9 cellular contexts compared by ENCODE assay signal in the genomic region with DNA sequence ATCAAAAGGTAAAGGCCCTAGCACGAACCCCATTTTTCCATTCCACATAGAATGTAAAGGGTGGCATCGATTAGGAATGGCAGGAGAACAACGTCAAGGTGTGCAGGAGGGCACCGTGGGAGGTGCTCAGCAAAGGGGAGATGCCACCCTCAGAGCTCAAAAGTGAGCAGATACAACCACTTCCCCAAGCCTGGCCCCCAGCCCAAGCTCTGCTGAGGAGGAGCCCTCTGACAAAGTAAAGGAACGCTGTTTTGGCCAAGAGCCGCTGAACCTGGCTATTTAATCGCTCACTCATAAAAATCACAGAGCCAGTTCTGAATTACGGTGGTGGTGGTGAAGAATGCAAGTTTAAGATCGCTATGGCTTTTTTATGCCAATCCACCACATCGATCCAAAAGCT. TPM values are rescaled to one million over a fixed set of nuclear protein-coding genes. Genes with fewer than 3 reads are reported as not detected.
A peak's percentile ranks its signal among the peaks of the same experiment; 100 is the strongest.
DNase-seq lines count a peak whose midpoint lies in the region; ATAC-seq, FAIRE-seq and TF ChIP-seq lines count a peak whose summit lies in the region.
"Had no signal": no experiment of that assay in that cellular context is flagged by ENCODE, and none has a peak within 500 bp of the region (broad histone marks: within the 10 kb centered on the region; RNA-seq: fewer than 3 reads in every experiment).

No MANE protein-coding gene starts in this region.

- 25 to 30% (median 28%) methylated on average over 10 of the region's 10 CpGs for WGBS in adrenal gland, 4 donors
- 18% methylated on average over 8 of the region's 10 CpGs for WGBS in HepG2 (ENCODE audit: low lambda C conversion rate)
- 25 to 26% methylated on average over 10 of the region's 10 CpGs for WGBS in tibial nerve, 2 donors

- TF ChIP-seq RAD21 in HepG2 (CRISPR knock-in tag; IDR thresholded peaks at IDR 0.05), result no peak

- H3K4me2 ChIP-seq in HepG2 (ENCODE audit: low read depth, low read length), result peak overlapping the region; percentile 78

- intact Hi-C loops in adrenal gland (cut with DNase I), result no loop called here
- intact Hi-C loops in HepG2 (cut with micrococcal nuclease; ENCODE audit: unreplicated experiment), result no loop called here

- peak overlapping the region; percentile 68 for H3K9ac ChIP-seq in HepG2 (ENCODE audit: insufficient read depth, low read depth, low read length)

- no peaks in the 10 kb centered on the region for H3K27me3 Mint-ChIP-seq in activated T-cell treated with anti-CD3 and anti-CD28 coated beads, Interleukin-2, amount 50 U/mL, for 72 hours (ENCODE audit: low read depth)

- H3K9me3 ChIP-seq in adrenal gland (replicated peaks in 1 of 3) (no peaks in the 10 kb centered on the region), HepG2 (ENCODE audit: low read length) (no peaks in the 10 kb centered on the region), tibial nerve (no peaks in the 10 kb centered on the region)

- CTCF ChIA-PET in HepG2 (lab: Yijun Ruan, JAX; ENCODE audit: low intra/inter-chr PET ratio, low total read pairs), result no interaction called here

- peak overlapping the region; percentile 85 to 91 for H3K4me3 Mint-ChIP-seq in activated T-cell treated with anti-CD3 and anti-CD28 coated beads, Interleukin-2, amount 50 U/mL, for 72 hours

- ATAC-seq in activated T-cell treated with anti-CD3 and anti-CD28 coated beads, Interleukin-2, amount 50 U/mL, for 72 hours (replicated peaks in 1 of 2), result no peak
- no peak for ATAC-seq in HepG2

- H3K4me3 ChIP-seq in adrenal gland (peak overlapping the region in 3 of 4 donors; percentile 13 to 87 (median 57)), HepG2 (replicated peaks in 1 of 3; ENCODE audit: insufficient read depth in 1 of 3, low read depth in 2 of 3, low read length in 3 of 3) (peak overlapping the region; percentile 66 to 80 (median 76)), tibial nerve (peak overlapping the region; percentile 68 to 86 (median 78))

- H3K4me1 ChIP-seq in adrenal gland (replicated peaks in 1 of 2), result peaks cover 0 to 13% of the 10 kb centered on the region in 2 donors
- peaks cover 46% of the 10 kb centered on the region for H3K4me1 ChIP-seq in HepG2 (ENCODE audit: insufficient read depth, low read length)
- H3K4me1 ChIP-seq in tibial nerve, result peaks cover 0 to 15% (median 5%) of the 10 kb centered on the region in 4 donors

- no peaks in the 10 kb centered on the region for H3K36me3 Mint-ChIP-seq in activated T-cell treated with anti-CD3 and anti-CD28 coated beads, Interleukin-2, amount 50 U/mL, for 72 hours (ENCODE audit: insufficient read depth in 2 of 2)

- TF ChIP-seq EP300 in HepG2 (IDR thresholded peaks at IDR 0.05; ENCODE audit: low read depth in 2 of 2, low read length in 2 of 2), result no peak
- TF ChIP-seq EP300 in HepG2 (CRISPR knock-in tag; IDR thresholded peaks at IDR 0.05; ENCODE audit: borderline replicate concordance), result no peak
- TF ChIP-seq EP300 in tibial nerve (IDR thresholded peaks at IDR 0.05), result no peak

- DNase-seq in activated T-cell treated with anti-CD3 and anti-CD28 coated beads, Interleukin-2, amount 50 U/mL, for 72 hours, result peak in 1 of 2 donors; percentile 6
- DNase-seq in activated T-cell treated with anti-CD3 and anti-CD28 coated beads, Interleukin-2, amount 50 U/mL, for 1 hour, result no peak
- DNase-seq in adrenal gland, result peak in 1 of 7 donors; percentile 25
- no peak for DNase-seq in HepG2 (ENCODE audit: low spot score)
- DNase-seq in tibial nerve (ENCODE audit: low spot score in 2 of 2), result no peak
- DNase-seq in HCEC 1CT, result no peak
- DNase-seq in NCI-H2227 (lab: John Stamatoyannopoulos, UW; ENCODE audit: unreplicated experiment), result no peak
- DNase-seq in GM13977 (ENCODE audit: low spot score), result no peak

- TF ChIP-seq POLR2A in adrenal gland (IDR thresholded peaks at IDR 0.05) (no peak), HepG2 (IDR thresholded peaks at IDR 0.05; ENCODE audit: insufficient read depth in 1 of 2, low read depth in 2 of 2, low read length in 2 of 2) (no peak), tibial nerve (IDR thresholded peaks at IDR 0.05) (no peak)

- POLR2A ChIA-PET in HepG2 (lab: Yijun Ruan, JAX), result interaction anchor here (0.6 to 2.4 kb wide), 9 partner anchors 19 to 208 kb away, joined by 3 to 10 read pairs (median 4); a partner anchor contains a TSS

- in situ Hi-C loops in HepG2 (cut with HindIII; ENCODE audit: extremely low pct_ligation_motif_present, low pct_unique_long_range_greater_than_20kb), result no loop called here
- in situ Hi-C loops in GM13977 (cut with MboI; ENCODE audit: low pct_unique_long_range_greater_than_20kb, low sequenced_read_pairs, unreplicated experiment), result no loop called here

- TF ChIP-seq CTCF in adrenal gland (IDR thresholded peaks at IDR 0.05) (no peak), HepG2 (CRISPR knock-in tag; IDR thresholded peaks at IDR 0.05) (no peak), tibial nerve (IDR thresholded peaks at IDR 0.05) (no peak), GM13977 (IDR thresholded peaks at IDR 0.05; ENCODE audit: extremely low read depth, insufficient read depth, missing control alignments) (no peak)

- no peaks in the 10 kb centered on the region for H3K9me3 Mint-ChIP-seq in activated T-cell treated with anti-CD3 and anti-CD28 coated beads, Interleukin-2, amount 50 U/mL, for 72 hours

- H3K27ac ChIP-seq in adrenal gland (peak overlapping the region in 4 of 5 donors; percentile 63 to 95 (median 80)), HepG2 (ENCODE audit: extremely low read length, insufficient read depth, low read length) (no peak overlapping the region), tibial nerve (peak overlapping the region in 2 of 4 donors; percentile 89 to 92)

- BruUV-seq in HepG2 (replicated peaks; lab: Mats Ljungman, UMichigan), result TSS peak; percentile 73

- FAIRE-seq in HepG2 (lab: Jason Lieb, UNC), result no peak
- FAIRE-seq: TTC549 had no signal

- H3K27ac Mint-ChIP-seq in activated T-cell treated with anti-CD3 and anti-CD28 coated beads, Interleukin-2, amount 50 U/mL, for 72 hours, result peak overlapping the region; percentile 86

- H3K27me3 ChIP-seq in adrenal gland (no peaks in the 10 kb centered on the region), HepG2 (ENCODE audit: control insufficient read depth in 1 of 2, insufficient read depth in 2 of 2, low read length in 2 of 2) (0 out of 5 replicates have a peak, but pooled peaks cover 0 to 4% of the 10 kb centered on the region in 2 experiments), tibial nerve (no peaks in the 10 kb centered on the region)

- H3K36me3 ChIP-seq in adrenal gland (replicated peaks in 1 of 2), result no peaks in the 10 kb centered on the region
- no peaks in the 10 kb centered on the region for H3K36me3 ChIP-seq in HepG2 (replicated peaks in 1 of 2; ENCODE audit: control insufficient read depth in 1 of 2, insufficient read depth in 2 of 2, low read length in 2 of 2)
- H3K36me3 ChIP-seq in tibial nerve, result no peaks in the 10 kb centered on the region

- H4K20me1 ChIP-seq in HepG2 (ENCODE audit: insufficient read depth, low read length), result no peaks in the 10 kb centered on the region

- peaks cover 59% of the 10 kb centered on the region for H3K4me1 Mint-ChIP-seq in activated T-cell treated with anti-CD3 and anti-CD28 coated beads, Interleukin-2, amount 50 U/mL, for 72 hours (ENCODE audit: low read depth)

- H3K79me2 ChIP-seq in HepG2 (ENCODE audit: insufficient read depth, low read length), result no peaks in the 10 kb centered on the region

- peak overlapping the region; percentile 76 for H2AFZ ChIP-seq in HepG2 (ENCODE audit: low read length)

TF ChIP-seq in HepG2, 621 proteins besides CTCF, POLR2A, EP300 and RAD21 (continues in another document):
- TF ChIP-seq, protein P1, sequence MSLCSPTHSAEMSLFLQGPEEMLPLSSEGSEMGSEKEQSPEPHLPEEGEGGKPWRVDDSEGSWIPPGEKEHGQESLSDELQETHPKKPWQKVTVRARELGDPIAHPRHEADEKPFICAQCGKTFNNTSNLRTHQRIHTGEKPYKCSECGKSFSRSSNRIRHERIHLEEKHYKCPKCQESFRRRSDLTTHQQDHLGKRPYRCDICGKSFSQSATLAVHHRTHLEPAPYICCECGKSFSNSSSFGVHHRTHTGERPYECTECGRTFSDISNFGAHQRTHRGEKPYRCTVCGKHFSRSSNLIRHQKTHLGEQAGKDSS (CRISPR knock-in tag; IDR thresholded peaks at IDR 0.05; ENCODE audit: borderline replicate concordance, low read depth), result no peak
- TF ChIP-seq ZNF501 (CRISPR knock-in tag; IDR thresholded peaks at IDR 0.05) (peak; percentile 28; the same call in 1 of the 2 replicates), ZSCAN20 (CRISPR knock-in tag; IDR thresholded peaks at IDR 0.05; ENCODE audit: borderline replicate concordance) (no peak), NPAS2 (CRISPR knock-in tag; IDR thresholded peaks at IDR 0.05; ENCODE audit: borderline replicate concordance) (no peak), ATF7-NPFF (CRISPR knock-in tag; IDR thresholded peaks at IDR 0.05; ENCODE audit: low read depth) (0 out of 2 replicates have a peak, but pooled peaks have one; percentile 2)

RNA-seq across cellular contexts. Expression of a gene that starts 12.4 kb away (rescaled TPM):
- 10 to 100 TPM; 26.8 to 38.8 TPM for total RNA-seq in activated T-cell treated with anti-CD3 and anti-CD28 coated beads, Interleukin-2, amount 50 U/mL, for 72 hours
- total RNA-seq in adrenal gland, result 10 to 100 TPM; 12.1 to 60.7 (median 20.3) TPM
- polyA plus RNA-seq in adrenal gland, result 10 to 100 TPM; 10.1 to 19.5 (median 11.2) TPM
- 13.7 and 17.1 TPM in 2 replicates for total RNA-seq in HepG2 (2016; rRNA removed; fragmentation: Illumina TruSeq; extraction: Trizol)
- total RNA-seq in HepG2 (2016; cell fraction: cytosol; rRNA removed; fragmentation: Illumina TruSeq; extraction: Trizol; ENCODE audit: low read depth), result 5.4 and 6.6 TPM in 2 replicates
- 12.6 and 16.2 TPM in 2 replicates for total RNA-seq in HepG2 (2016; cell fraction: insoluble cytoplasmic fraction; rRNA removed; fragmentation: Illumina TruSeq; extraction: Trizol)
- total RNA-seq in HepG2 (2016; cell fraction: membrane; rRNA removed; fragmentation: Illumina TruSeq; extraction: Trizol), result 13.3 and 14.1 TPM in 2 replicates
- total RNA-seq in HepG2 (2016; cell fraction: nucleus; rRNA removed; fragmentation: Illumina TruSeq; extraction: Trizol), result 7.2 and 7.4 TPM in 2 replicates
- polyA plus RNA-seq in HepG2 (2011; rRNA removed), result 14.4 and 19.7 TPM in 2 replicates
- 17.2 and 23.8 TPM in 2 replicates for polyA plus RNA-seq in HepG2 (2011; cell fraction: cytosol; rRNA removed)
- 14.8 and 18.3 TPM in 2 replicates for polyA plus RNA-seq in HepG2 (2011; cell fraction: nucleus; rRNA removed)
- 21.2 and 28.3 TPM in 2 replicates for polyA plus RNA-seq in HepG2 (2012)
- 5.0 and 5.9 TPM in 2 replicates for polyA plus RNA-seq in HepG2 (2016; cell fraction: cytosol; fragmentation: Illumina TruSeq; extraction: Trizol; ENCODE audit: low read depth)
- 15.6 and 16.3 TPM in 2 replicates for polyA plus RNA-seq in HepG2 (2016; cell fraction: insoluble cytoplasmic fraction; fragmentation: Illumina TruSeq; extraction: Trizol; ENCODE audit: low read depth)
- polyA plus RNA-seq in HepG2 (2016; cell fraction: membrane; fragmentation: Illumina TruSeq; extraction: Trizol; ENCODE audit: low read depth), result 9.1 and 9.7 TPM in 2 replicates
- polyA plus RNA-seq in HepG2 (2016; cell fraction: nucleus; fragmentation: Illumina TruSeq; extraction: Trizol; ENCODE audit: insufficient read depth, low read depth), result 9.1 and 9.3 TPM in 2 replicates
- 18.1 and 41.8 TPM in 2 replicates for polyA minus RNA-seq in HepG2 (2011; rRNA and poly(A)+ RNA removed; ENCODE audit: low replicate concordance)
- polyA minus RNA-seq in HepG2 (2011; cell fraction: cytosol; rRNA and poly(A)+ RNA removed), result 13.5 and 18.1 TPM in 2 replicates
- 22.7 and 26.6 TPM in 2 replicates for polyA minus RNA-seq in HepG2 (2011; cell fraction: nucleus; rRNA and poly(A)+ RNA removed)
- 10 to 100 TPM in 3 of 4 donors, 1 to 10 TPM in 1; 5.5 to 24.1 (median 16.4) TPM for total RNA-seq in tibial nerve
